8 cellular contexts compared by ENCODE assay signal in genomic region chr1:111593403-111594127, GRCh38. TPM values are rescaled to one million over a fixed set of nuclear protein-coding genes. Genes with fewer than 3 reads are reported as not detected.
DNase-seq lines count a peak whose midpoint lies in the region; ATAC-seq and TF ChIP-seq lines count a peak whose summit lies in the region.

No MANE protein-coding gene starts in this region.

- TF ChIP-seq EP300 in ovary (IDR thresholded peaks at IDR 0.05), result no peak

- H3K79me2 ChIP-seq in DOHH2 (ENCODE audit: control insufficient read depth, low read length) (no peaks in the 10 kb centered on the region), OCI-LY1 (ENCODE audit: insufficient read depth, low read length) (no peaks in the 10 kb centered on the region)

- H3K4me3 Mint-ChIP-seq in effector memory CD8-positive, alpha-beta T cell, result peak overlapping the region; percentile 67 to 81

- H3K36me3 Mint-ChIP-seq in effector memory CD8-positive, alpha-beta T cell (ENCODE audit: insufficient read depth), result peaks cover 14% of the 10 kb centered on the region

- H3K27ac ChIP-seq in DOHH2 (ENCODE audit: low read depth, low read length), result peak overlapping the region; percentile 39
- H3K27ac ChIP-seq in OCI-LY1 (ENCODE audit: low read depth, low read length, poor library complexity, severe bottlenecking), result no peak overlapping the region
- peak overlapping the region in 1 of 2 donors; percentile 63 for H3K27ac ChIP-seq in ovary

- intact Hi-C loops in ovary (cut with DNase I), result loop anchor here in 1 of 4 donors (10.0 kb wide), 1 partner anchor 161 kb away; the partner anchor contains the start of gene DDX20

- H2AFZ ChIP-seq in OCI-LY1 (ENCODE audit: low read length), result no peak overlapping the region

- peaks cover 71% of the 10 kb centered on the region for H3K4me1 ChIP-seq in DOHH2 (ENCODE audit: control insufficient read depth, low read length)
- peaks cover 42% of the 10 kb centered on the region for H3K4me1 ChIP-seq in OCI-LY1 (ENCODE audit: insufficient read depth, low read length, severe bottlenecking)
- H3K4me1 ChIP-seq in ovary (ENCODE audit: insufficient read depth), result peaks cover 9% of the 10 kb centered on the region
- peaks cover 12% of the 10 kb centered on the region for H3K4me1 ChIP-seq in BE2C

- H3K4me3 ChIP-seq in DOHH2 (ENCODE audit: low read length), result peak overlapping the region; percentile 62
- peak overlapping the region; percentile 9 for H3K4me3 ChIP-seq in OCI-LY1 (ENCODE audit: low read depth, low read length, poor library complexity, severe bottlenecking)
- H3K4me3 ChIP-seq in ovary, result peak overlapping the region; percentile 7
- H3K4me3 ChIP-seq in BE2C (ENCODE audit: low read depth, low read length), result no peak overlapping the region

- TF ChIP-seq POLR2A in ovary (IDR thresholded peaks at IDR 0.05), result no peak

- TF ChIP-seq CTCF in DOHH2 (IDR thresholded peaks at IDR 0.05; ENCODE audit: low read depth, low read length, poor library complexity, severe bottlenecking) (no peak), OCI-LY1 (IDR thresholded peaks at IDR 0.05; ENCODE audit: low read length) (no peak), ovary (IDR thresholded peaks at IDR 0.05) (no peak), BE2C (IDR thresholded peaks at IDR 0.05; ENCODE audit: low read depth, low read length) (no peak)

- H3F3A ChIP-seq in DOHH2 (ENCODE audit: control insufficient read depth, insufficient read depth), result peaks cover 26% of the 10 kb centered on the region
- no peaks in the 10 kb centered on the region for H3F3A ChIP-seq in OCI-LY1 (ENCODE audit: insufficient read depth, low read length)

- 45 to 54% (median 48%) methylated on average over 3 of the region's 3 CpGs for WGBS in ovary, 3 donors

- H3K9me2 ChIP-seq in DOHH2 (replicated peaks; ENCODE audit: control insufficient read depth, low read length), result no peaks in the 10 kb centered on the region
- no peaks in the 10 kb centered on the region for H3K9me2 ChIP-seq in OCI-LY1 (ENCODE audit: low read depth, low read length)

- no peaks in the 10 kb centered on the region for H3K27me3 ChIP-seq in DOHH2 (ENCODE audit: control insufficient read depth, low read length)
- no peaks in the 10 kb centered on the region for H3K27me3 ChIP-seq in OCI-LY1 (ENCODE audit: insufficient read depth, low read length)
- H3K27me3 ChIP-seq in ovary, result no peaks in the 10 kb centered on the region
- H3K27me3 ChIP-seq in BE2C, result no peaks in the 10 kb centered on the region

- no peaks in the 10 kb centered on the region for H4K20me1 ChIP-seq in DOHH2 (ENCODE audit: control insufficient read depth, insufficient read depth, low read depth, low read length)
- H4K20me1 ChIP-seq in OCI-LY1 (ENCODE audit: insufficient read depth, low read length), result no peaks in the 10 kb centered on the region

- no peaks in the 10 kb centered on the region for H3K9me3 Mint-ChIP-seq in effector memory CD8-positive, alpha-beta T cell

- H3K27ac Mint-ChIP-seq in effector memory CD8-positive, alpha-beta T cell, result peak overlapping the region; percentile 66 to 70

- DNase-seq in effector memory CD8-positive, alpha-beta T cell, result no peak
- DNase-seq in ovary (no peak), BE2C (no peak), NCI-H446 treated with DMSO at 0.1 percent for 48 hours (lab: John Stamatoyannopoulos, UW) (no peak), NCI-H2081 (lab: John Stamatoyannopoulos, UW) (no peak)
- DNase-seq in stimulated activated naive CD4-positive, alpha-beta T cell (lab: John Stamatoyannopoulos, UW), result no peak

- no peaks in the 10 kb centered on the region for H3K9me3 ChIP-seq in DOHH2 (ENCODE audit: control insufficient read depth, insufficient read depth, low read length)
- H3K9me3 ChIP-seq in OCI-LY1 (ENCODE audit: low read length), result no peaks in the 10 kb centered on the region
- no peaks in the 10 kb centered on the region for H3K9me3 ChIP-seq in ovary
- H3K9me3 ChIP-seq in BE2C, result no peaks in the 10 kb centered on the region

- H3K9ac ChIP-seq in OCI-LY1 (ENCODE audit: low read length), result no peak overlapping the region

- H3K4me2 ChIP-seq in DOHH2 (ENCODE audit: low read length) (peak overlapping the region; percentile 68), OCI-LY1 (ENCODE audit: low read length) (peak overlapping the region; percentile 48)

- peaks cover 42 to 70% of the 10 kb centered on the region in 2 donors for H3K4me1 Mint-ChIP-seq in effector memory CD8-positive, alpha-beta T cell (ENCODE audit: low read depth in 2 of 2)

- H3K36me3 ChIP-seq in DOHH2 (ENCODE audit: control insufficient read depth, low read length) (no peaks in the 10 kb centered on the region), OCI-LY1 (ENCODE audit: insufficient read depth, low read length) (no peaks in the 10 kb centered on the region), ovary (no peaks in the 10 kb centered on the region), BE2C (no peaks in the 10 kb centered on the region)

- H3K27me3 Mint-ChIP-seq in effector memory CD8-positive, alpha-beta T cell, result no peaks in the 10 kb centered on the region

- no peak for ATAC-seq in effector memory CD8-positive, alpha-beta T cell (replicated peaks)

RNA-seq across cellular contexts. Expression of gene RAP1A, which starts 26.0 kb away (rescaled TPM):
- 10 to 100 TPM; 22.2 to 67.6 (median 59.1) TPM for total RNA-seq in ovary
- 100 to 1,000 TPM in 1 of 2 donors, 10 to 100 TPM in 1; 46.4 to 118 TPM for polyA plus RNA-seq in ovary
- polyA plus RNA-seq in BE2C (2012; ENCODE audit: insufficient read depth, insufficient read length, low read depth), result 27.6 TPM
